Comparison of ENCODE assay signal across 19 cellular contexts in genomic region chr5:54990751-54991349, GRCh38. TPM values are rescaled to one million over a fixed set of nuclear protein-coding genes. Genes with fewer than 3 reads are reported as not detected.
DNase-seq lines count a peak whose midpoint lies in the region; ATAC-seq, FAIRE-seq and TF ChIP-seq lines count a peak whose summit lies in the region.
"Had no signal": no experiment of that assay in that cellular context is flagged by ENCODE, and none has a peak within 500 bp of the region (broad histone marks: within the 10 kb centered on the region; RNA-seq: fewer than 3 reads in every experiment).

No MANE protein-coding gene starts in this region.

- H3K9me3 ChIP-seq in Caco-2, result no peaks in the 10 kb centered on the region
- H3K9me3 ChIP-seq: testis had no signal

- H3K9me3 Mint-ChIP-seq in activated CD4-positive, alpha-beta T cell treated with anti-CD3 and anti-CD28 coated beads, Interleukin-2, amount 10 ng/mL, durations not matched to agents 24 days and 14 days, result peaks cover 20% of the 10 kb centered on the region
- H3K9me3 Mint-ChIP-seq in activated CD4-positive, alpha-beta T cell treated with anti-CD3 and anti-CD28 coated beads for 36 hours (ENCODE audit: low read depth), result no peaks in the 10 kb centered on the region
- no peaks in the 10 kb centered on the region for H3K9me3 Mint-ChIP-seq in Caco-2 (ENCODE audit: unreplicated experiment)
- H3K9me3 Mint-ChIP-seq: memory B cell had no signal

- H3K36me3 Mint-ChIP-seq in activated CD4-positive, alpha-beta T cell treated with anti-CD3 and anti-CD28 coated beads, Interleukin-2, amount 10 ng/mL, durations not matched to agents 24 days and 14 days (ENCODE audit: low read depth), result peaks cover 5% of the 10 kb centered on the region
- no peaks in the 10 kb centered on the region for H3K36me3 Mint-ChIP-seq in activated CD4-positive, alpha-beta T cell treated with anti-CD3 and anti-CD28 coated beads for 36 hours (ENCODE audit: low read depth)
- H3K36me3 Mint-ChIP-seq in Caco-2 (ENCODE audit: insufficient read depth, unreplicated experiment), result no peaks in the 10 kb centered on the region
- H3K36me3 Mint-ChIP-seq: memory B cell had no signal

- no peak overlapping the region for H3K27ac ChIP-seq in foreskin keratinocyte
- H3K27ac ChIP-seq: 22Rv1, testis had no signal

- no peak for ATAC-seq in activated CD4-positive, alpha-beta T cell treated with anti-CD3 and anti-CD28 coated beads for 36 hours
- peak; percentile 70 for ATAC-seq in foreskin keratinocyte

- H3K27me3 ChIP-seq in foreskin keratinocyte (no peaks in the 10 kb centered on the region), Caco-2 (replicated peaks; ENCODE audit: control insufficient read depth, insufficient read depth, low read length) (no peaks in the 10 kb centered on the region; the same call in 1 of the 2 replicates)
- H3K27me3 ChIP-seq: testis had no signal

- BruUV-seq in Caco-2 (replicated peaks; lab: Mats Ljungman, UMichigan), result no TSS peak

- intact Hi-C loops in activated CD4-positive, alpha-beta T cell treated with anti-CD3 and anti-CD28 coated beads, Interleukin-2, amount 10 ng/mL, durations not matched to agents 24 days and 14 days (cut with micrococcal nuclease), result no loop called here
- intact Hi-C loops in activated CD4-positive, alpha-beta T cell treated with anti-CD3 and anti-CD28 coated beads for 36 hours (cut with DNase I, micrococcal nuclease), result no loop called here
- intact Hi-C loops in Caco-2 (cut with micrococcal nuclease; ENCODE audit: unreplicated experiment), result no loop called here

- TF ChIP-seq CTCF in foreskin keratinocyte (conservative IDR thresholded peaks at IDR 0.05) (no peak), Caco-2 (IDR thresholded peaks at IDR 0.05; ENCODE audit: insufficient read depth in 1 of 2, low read depth in 1 of 2, low read length in 1 of 2, severe bottlenecking in 1 of 2, unreplicated experiment in 1 of 2) (no peak)

- POLR2A ChIA-PET in activated CD4-positive, alpha-beta T cell treated with anti-CD3 and anti-CD28 coated beads for 36 hours (lab: Charles Lee), result no interaction called here
- POLR2A ChIA-PET in Caco-2 (lab: Charles Lee), result no interaction called here

- CTCF ChIA-PET in activated CD4-positive, alpha-beta T cell treated with anti-CD3 and anti-CD28 coated beads for 36 hours (lab: Charles Lee), result no interaction called here
- CTCF ChIA-PET in Caco-2 (lab: Charles Lee), result no interaction called here

- H3K4me3 Mint-ChIP-seq in activated CD4-positive, alpha-beta T cell treated with anti-CD3 and anti-CD28 coated beads, Interleukin-2, amount 10 ng/mL, durations not matched to agents 24 days and 14 days, result no peak overlapping the region
- no peak overlapping the region for H3K4me3 Mint-ChIP-seq in activated CD4-positive, alpha-beta T cell treated with anti-CD3 and anti-CD28 coated beads for 36 hours
- no peak overlapping the region for H3K4me3 Mint-ChIP-seq in Caco-2 (ENCODE audit: unreplicated experiment)
- H3K4me3 Mint-ChIP-seq: memory B cell had no signal

- peak overlapping the region; percentile 19 for H3K27ac Mint-ChIP-seq in activated CD4-positive, alpha-beta T cell treated with anti-CD3 and anti-CD28 coated beads, Interleukin-2, amount 10 ng/mL, durations not matched to agents 24 days and 14 days
- H3K27ac Mint-ChIP-seq in activated CD4-positive, alpha-beta T cell treated with anti-CD3 and anti-CD28 coated beads for 36 hours, result no peak overlapping the region
- no peak overlapping the region for H3K27ac Mint-ChIP-seq in Caco-2 (ENCODE audit: unreplicated experiment)
- H3K27ac Mint-ChIP-seq: memory B cell had no signal

- H3K4me3 ChIP-seq in Caco-2 (ENCODE audit: low read depth, low read length), result no peak overlapping the region
- H3K4me3 ChIP-seq: testis had no signal

- H3K27me3 Mint-ChIP-seq in activated CD4-positive, alpha-beta T cell treated with anti-CD3 and anti-CD28 coated beads, Interleukin-2, amount 10 ng/mL, durations not matched to agents 24 days and 14 days, result peaks cover 12% of the 10 kb centered on the region
- H3K27me3 Mint-ChIP-seq in activated CD4-positive, alpha-beta T cell treated with anti-CD3 and anti-CD28 coated beads for 36 hours, result peaks cover 3% of the 10 kb centered on the region
- peaks cover 5% of the 10 kb centered on the region for H3K27me3 Mint-ChIP-seq in Caco-2 (ENCODE audit: insufficient read depth, unreplicated experiment)

- H3K4me1 ChIP-seq in foreskin keratinocyte (peaks cover 36% of the 10 kb centered on the region), Caco-2 (no peaks in the 10 kb centered on the region)
- H3K4me1 ChIP-seq: testis had no signal

- H3K36me3 ChIP-seq in Caco-2 (ENCODE audit: control insufficient read depth, insufficient read depth, low read length), result no peaks in the 10 kb centered on the region

- H3K4me1 Mint-ChIP-seq in activated CD4-positive, alpha-beta T cell treated with anti-CD3 and anti-CD28 coated beads, Interleukin-2, amount 10 ng/mL, durations not matched to agents 24 days and 14 days, result peaks cover 42% of the 10 kb centered on the region
- H3K4me1 Mint-ChIP-seq in activated CD4-positive, alpha-beta T cell treated with anti-CD3 and anti-CD28 coated beads for 36 hours, result peaks cover 29% of the 10 kb centered on the region
- peaks cover 11% of the 10 kb centered on the region for H3K4me1 Mint-ChIP-seq in Caco-2 (ENCODE audit: low read depth, unreplicated experiment)
- H3K4me1 Mint-ChIP-seq: memory B cell had no signal

- no peak for DNase-seq in activated CD4-positive, alpha-beta T cell treated with anti-CD3 and anti-CD28 coated beads, Interleukin-2, amount 10 ng/mL, durations not matched to agents 24 days and 14 days
- no peak for DNase-seq in activated CD4-positive, alpha-beta T cell treated with anti-CD3 and anti-CD28 coated beads for 36 hours
- DNase-seq in amniotic stem cell (lab: John Stamatoyannopoulos, UW), result peak; percentile 62
- DNase-seq in foreskin keratinocyte, result peak; percentile 38 to 80
- peak; percentile 27 for DNase-seq in urothelium cell line (ENCODE audit: low spot score)
- no peak for DNase-seq in iPS-NIHi11 (ENCODE audit: low spot score)
- no peak for DNase-seq in NCI-H128 (lab: John Stamatoyannopoulos, UW; ENCODE audit: unreplicated experiment)
- no peak for DNase-seq in Caco-2
- DNase-seq: activated CD8-positive, alpha-beta memory T cell treated with anti-CD3 and anti-CD28 coated beads for 24 hours; activated naive CD4-positive, alpha-beta T cell; caudate nucleus; NCI-H1092 treated with DMSO at 0.1 percent for 48 hours; NCI-H526 treated with DMSO at 0.1 percent for 48 hours; occipital lobe; Right ventricle myocardium superior; stimulated activated CD4-positive, alpha-beta T cell treated with anti-CD3 and anti-CD28 coated beads, Interleukin-12 subunit alpha, Interleukin-12 subunit beta, amount 100 ng/mL, for 4 hours; testis had no signal

- FAIRE-seq in urothelium cell line (lab: Jason Lieb, UNC), result no peak

RNA-seq across cellular contexts. Expression of gene ESM1, which starts 5.5 kb away (rescaled TPM):
- not detected in 2 replicates for total RNA-seq in activated CD4-positive, alpha-beta T cell treated with anti-CD3 and anti-CD28 coated beads, Interleukin-2, amount 10 ng/mL, durations not matched to agents 24 days and 14 days
- not detected for total RNA-seq in activated CD4-positive, alpha-beta T cell treated with anti-CD3 and anti-CD28 coated beads for 36 hours
- total RNA-seq in foreskin keratinocyte, result 3.8 and 18.1 TPM in 2 replicates
- polyA plus RNA-seq in foreskin keratinocyte, result 1.8 and 7.0 TPM in 2 replicates
- not detected in 2 replicates for total RNA-seq in Caco-2 (2022)
- total RNA-seq: Right ventricle myocardium superior had no signal

RNA-seq across cellular contexts. Expression of gene GZMK, which starts 33.2 kb away (rescaled TPM):
- total RNA-seq in activated CD4-positive, alpha-beta T cell treated with anti-CD3 and anti-CD28 coated beads, Interleukin-2, amount 10 ng/mL, durations not matched to agents 24 days and 14 days, result 0.70 and 0.78 TPM in 2 replicates
- not detected for total RNA-seq in activated CD4-positive, alpha-beta T cell treated with anti-CD3 and anti-CD28 coated beads for 36 hours
- total RNA-seq in foreskin keratinocyte (not detected in 2 replicates), Caco-2 (2022) (not detected in 2 replicates)
- not detected in 2 replicates for polyA plus RNA-seq in foreskin keratinocyte
- total RNA-seq: occipital lobe had no signal

Comparison
In these comparisons a context has a peak if more than half of its experiments do, and no peak if none do; other contexts are left out.
1. DNase-seq: peak in amniotic stem cell (single experiment), foreskin keratinocyte (2 of 2) and urothelium cell line (single experiment); none in activated CD4-positive, alpha-beta T cell treated with anti-CD3 and anti-CD28 coated beads, Interleukin-2, amount 10 ng/mL, durations not matched to agents 24 days and 14 days (single experiment), activated CD4-positive, alpha-beta T cell treated with anti-CD3 and anti-CD28 coated beads for 36 hours (single experiment), iPS-NIHi11 (single experiment), NCI-H128 (single experiment) and Caco-2 (0 of 2).